In the genomic region with DNA sequence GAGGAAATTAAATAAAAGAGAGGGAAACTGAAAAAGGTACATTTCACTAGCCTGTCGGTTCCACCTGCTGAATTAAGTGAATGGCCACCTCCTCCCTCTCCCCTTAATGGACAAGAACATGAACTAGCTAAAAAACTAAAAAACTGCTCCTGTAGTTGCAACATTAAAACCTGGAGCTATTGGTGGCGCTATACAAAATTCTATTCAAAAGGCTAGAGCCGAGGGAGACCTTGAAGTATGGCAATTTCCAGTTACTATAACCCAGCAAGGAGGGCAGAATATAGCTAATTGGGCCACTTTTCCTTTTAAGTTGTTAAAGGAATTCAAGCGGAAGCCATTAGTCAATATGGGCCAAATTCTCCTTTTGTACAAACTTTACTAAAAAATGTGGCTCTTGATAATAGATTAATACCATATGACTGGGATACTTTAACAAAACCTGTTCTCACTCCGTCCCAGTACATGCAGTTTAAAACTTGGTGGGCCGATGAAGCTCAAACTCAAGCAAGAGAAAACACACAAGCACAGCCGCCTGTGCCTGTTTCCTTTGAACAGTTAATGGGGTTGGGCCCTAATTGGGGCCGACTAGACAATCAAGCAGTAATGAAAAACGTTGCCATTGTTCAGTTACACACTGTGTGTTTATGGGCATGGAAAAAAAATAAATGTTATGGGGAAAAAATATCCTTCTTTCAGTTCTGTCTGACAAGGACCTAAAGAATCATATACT, we compare ENCODE assay signal across 21 cellular contexts. TPM values are rescaled to one million over a fixed set of nuclear protein-coding genes. Genes with fewer than 3 reads are reported as not detected.
DNase-seq lines count a peak whose midpoint lies in the region; TF ChIP-seq lines count a peak whose summit lies in the region.
"Had no signal": no experiment of that assay in that cellular context is flagged by ENCODE, and none has a peak within 500 bp of the region (broad histone marks: within the 10 kb centered on the region; RNA-seq: fewer than 3 reads in every experiment).

No MANE protein-coding gene starts in this region.

- peak overlapping the region; percentile 28 for H3K27ac ChIP-seq in caudate nucleus (ENCODE audit: low read depth, low read length)
- H3K27ac ChIP-seq: HL-60, SJCRH30, upper lobe of right lung had no signal

- H3K27me3 Mint-ChIP-seq in mesothelial cell of epicardium (ENCODE audit: low read depth): no peaks in the 10 kb centered on the region

- H3K9me3 Mint-ChIP-seq in mesothelial cell of epicardium: peaks cover 16% of the 10 kb centered on the region
- H3K9me3 Mint-ChIP-seq: activated T-helper 17 cell treated with anti-CD3 and anti-CD28 coated beads, Interleukin-2, amount 50 U/mL, for 72 hours had no signal

- no peak overlapping the region for H3K4me3 Mint-ChIP-seq in mesothelial cell of epicardium
- H3K4me3 Mint-ChIP-seq: activated CD4-positive, alpha-beta memory T cell treated with anti-CD3 and anti-CD28 coated beads, Interleukin-2, amount 10 ng/mL, durations not matched to agents 7 days and 5 days; activated T-helper 17 cell treated with anti-CD3 and anti-CD28 coated beads, Interleukin-2, amount 50 U/mL, for 72 hours; natural killer cell treated with Interleukin-12 subunit alpha and Interleukin-12 subunit beta and Interleukin-15 and Interleukin-18, amount 100 ng/mL, for 72 hours had no signal

- in situ Hi-C loops in GM13976 (cut with MboI; ENCODE audit: low sequenced_read_pairs, unreplicated experiment): no loop called here

- DNase-seq in AG09319 (ENCODE audit: extremely low read depth, low read depth) (no peak), HFF-Myc (ENCODE audit: extremely low read depth, low read depth) (no peak), caudate nucleus (lab: John Stamatoyannopoulos, UW) (no peak), mesothelial cell of epicardium (ENCODE audit: low spot score in 2 of 2, unreplicated experiment in 2 of 2) (no peak), GM13976 (ENCODE audit: low spot score) (no peak), GF-D8 (lab: John Stamatoyannopoulos, UW) (no peak), DMS153 treated with DMSO at 0.1 percent for 48 hours (lab: John Stamatoyannopoulos, UW; ENCODE audit: unreplicated experiment) (no peak), SK-N-DZ (ENCODE audit: low spot score) (no peak)
- DNase-seq: activated CD4-positive, alpha-beta memory T cell treated with anti-CD3 and anti-CD28 coated beads, Interleukin-2, amount 10 ng/mL, durations not matched to agents 7 days and 5 days; anterior cingulate cortex; DMS79; Karpas-422; NCI-H1436; NCI-H226; SJCRH30; stimulated activated CD4-positive, alpha-beta T cell treated with anti-CD3 and anti-CD28 coated beads, Interleukin-4, amount 100 ng/mL, for 4 hours; upper lobe of right lung had no signal

- H3K4me1 Mint-ChIP-seq in mesothelial cell of epicardium: peaks cover 31% of the 10 kb centered on the region
- H3K4me1 Mint-ChIP-seq: activated CD4-positive, alpha-beta memory T cell treated with anti-CD3 and anti-CD28 coated beads, Interleukin-2, amount 10 ng/mL, durations not matched to agents 7 days and 5 days had no signal

- H3K4me3 ChIP-seq in HFF-Myc (replicated peaks; ENCODE audit: low read depth, low read length): no peak overlapping the region
- H3K4me3 ChIP-seq: GM12878, SJCRH30, upper lobe of right lung had no signal

- H3K36me3 Mint-ChIP-seq in mesothelial cell of epicardium: peaks cover 13% of the 10 kb centered on the region

- TF ChIP-seq CTCF in AG09319 (IDR thresholded peaks at IDR 0.05; ENCODE audit: low read depth, low read length) (peak; percentile 21), HFF-Myc (IDR thresholded peaks at IDR 0.05; ENCODE audit: low read depth, low read length, missing control alignments) (peak; percentile 24), mesothelial cell of epicardium (IDR thresholded peaks at IDR 0.05; ENCODE audit: unreplicated experiment) (no peak), GM13976 (IDR thresholded peaks at IDR 0.05; ENCODE audit: borderline replicate concordance, control extremely low read depth, extremely low read depth, insufficient read depth, missing control alignments) (no peak)

- peak overlapping the region; percentile 39 for H3K27ac Mint-ChIP-seq in mesothelial cell of epicardium
- H3K27ac Mint-ChIP-seq: activated CD4-positive, alpha-beta memory T cell treated with anti-CD3 and anti-CD28 coated beads, Interleukin-2, amount 10 ng/mL, durations not matched to agents 7 days and 5 days; activated T-helper 17 cell treated with anti-CD3 and anti-CD28 coated beads, Interleukin-2, amount 50 U/mL, for 72 hours; natural killer cell treated with Interleukin-12 subunit alpha and Interleukin-12 subunit beta and Interleukin-15 and Interleukin-18, amount 100 ng/mL, for 72 hours had no signal

RNA-seq across cellular contexts. Expression of gene CHST3, which starts 6.5 kb away (rescaled TPM):
- total RNA-seq in mesothelial cell of epicardium: 26.2 to 27.6 TPM (median 26.3 TPM) in 3 replicates
- 0.85 and 1.9 TPM in 2 replicates for polyA plus RNA-seq in SK-N-DZ (2014; cell fraction: cytosol; rRNA removed)
- polyA plus RNA-seq in SK-N-DZ (2014; cell fraction: nucleus; rRNA removed): 0.63 and 0.91 TPM in 2 replicates
- total RNA-seq: natural killer cell treated with Interleukin-12 subunit alpha and Interleukin-12 subunit beta and Interleukin-15 and Interleukin-18, amount 100 ng/mL, for 72 hours had no signal

Comparison
In these comparisons a context has a peak if more than half of its experiments do, and no peak if none do; other contexts are left out.
1. CTCF ChIP-seq: peak in AG09319 (single experiment) and HFF-Myc (single experiment); none in mesothelial cell of epicardium (single experiment) and GM13976 (single experiment).